In the genomic region with DNA sequence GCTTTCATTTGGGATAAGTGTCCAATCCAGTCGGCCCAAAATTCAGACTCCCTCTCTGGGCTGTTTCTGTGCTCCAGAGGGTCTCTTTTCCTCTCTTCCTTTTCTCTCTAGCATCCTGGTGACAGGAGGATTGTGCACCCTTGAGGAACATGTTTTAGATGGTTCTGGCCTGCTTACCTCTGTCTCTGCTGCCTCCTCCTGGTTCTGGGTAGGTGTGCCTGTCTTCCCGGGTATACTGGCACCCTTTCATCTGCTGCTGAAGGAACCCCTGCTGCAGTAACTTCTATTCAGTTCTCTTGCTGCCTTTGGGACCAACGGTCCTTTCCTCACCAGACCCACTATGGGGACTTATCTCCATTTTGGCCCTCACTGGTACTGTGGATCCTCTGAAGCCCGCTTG, we compare ENCODE assay signal across 17 cellular contexts. TPM values are rescaled to one million over a fixed set of nuclear protein-coding genes. Genes with fewer than 3 reads are reported as not detected.
A peak's percentile ranks its signal among the peaks of the same experiment; 100 is the strongest.
DNase-seq lines count a peak whose midpoint lies in the region; ATAC-seq, FAIRE-seq and TF ChIP-seq lines count a peak whose summit lies in the region.
"Had no signal": no experiment of that assay in that cellular context is flagged by ENCODE, and none has a peak within 500 bp of the region (broad histone marks: within the 10 kb centered on the region; RNA-seq: fewer than 3 reads in every experiment).

No MANE protein-coding gene starts in this region.

- CTCF ChIA-PET in GM12878 (lab: Yijun Ruan, JAX) = interaction anchor here (0.9 to 4.9 kb wide), 7 partner anchors 10 to 268 kb away, joined by 3 to 34 read pairs (median 13); no protein-coding TSS in a partner anchor

- peaks cover 43% of the 10 kb centered on the region for H4K20me1 ChIP-seq in Loucy (ENCODE audit: insufficient read depth, low read length, poor library complexity, severe bottlenecking)
- no peaks in the 10 kb centered on the region for H4K20me1 ChIP-seq in GM12878 (ENCODE audit: control insufficient read depth, insufficient read depth)

- ATAC-seq in GM19463 (IDR thresholded peaks at IDR 0.05; ENCODE audit: unreplicated experiment) (peak; percentile 24), GM12878 (peak; percentile 47; the same call in 2 of the 3 replicates), HG03045 (IDR thresholded peaks at IDR 0.05; ENCODE audit: unreplicated experiment) (no peak)
- ATAC-seq: activated T-cell treated with anti-CD3 and anti-CD28 coated beads, Interleukin-2, amount 50 U/mL, for 4 hours had no signal

- no peak for TF ChIP-seq POLR2A in GM12878 (IDR thresholded peaks at IDR 0.05; ENCODE audit: low read depth, low read length)

- H3K9me2 ChIP-seq in Loucy (replicated peaks; ENCODE audit: low read depth, low read length) = no peaks in the 10 kb centered on the region
- H3K9me2 ChIP-seq: SK-N-SH had no signal

- H3K79me2 ChIP-seq in Loucy (ENCODE audit: insufficient read depth, low read length) (peaks cover 98% of the 10 kb centered on the region), GM12878 (ENCODE audit: control insufficient read depth, insufficient read depth, low read length) (no peaks in the 10 kb centered on the region; the same call in none of the 2 replicates)

- H3K27me3 ChIP-seq in Loucy (ENCODE audit: insufficient read depth, low read length, poor library complexity, severe bottlenecking) (no peaks in the 10 kb centered on the region), GM12878 (replicated peaks in 1 of 2; ENCODE audit: control insufficient read depth in 2 of 2, insufficient read depth in 2 of 2, low read length in 1 of 2) (no peaks in the 10 kb centered on the region), tibial artery (no peaks in the 10 kb centered on the region)
- H3K27me3 ChIP-seq: adrenal gland had no signal

- no peaks in the 10 kb centered on the region for H3K4me1 ChIP-seq in Loucy (ENCODE audit: insufficient read depth, low read length, poor library complexity, severe bottlenecking)
- H3K4me1 ChIP-seq in GM12878 (ENCODE audit: control insufficient read depth, insufficient read depth, low read length) = no peaks in the 10 kb centered on the region
- no peaks in the 10 kb centered on the region for H3K4me1 ChIP-seq in tibial artery
- H3K4me1 ChIP-seq: adrenal gland had no signal

- TF ChIP-seq RAD21 in GM12878 (IDR thresholded peaks at IDR 0.05; ENCODE audit: insufficient read depth, low read depth, low read length) = peak; percentile 36

- intact Hi-C loops in GM12878 (cut with micrococcal nuclease; ENCODE audit: unreplicated experiment) (no loop called here), tibial artery (cut with DNase I; ENCODE audit: low total_unique reads) (no loop called here)

- H2AFZ ChIP-seq in Loucy (ENCODE audit: low read length) = no peak overlapping the region
- H2AFZ ChIP-seq in GM12878 (ENCODE audit: control insufficient read depth, low read depth, low read length) = no peak overlapping the region

- WGBS in GM12878 (ENCODE audit: insufficient coverage, insufficient replicate concordance, low lambda C conversion rate, missing lambda C conversion rate) = 97% methylated on average over 4 of the region's 4 CpGs

- POLR2A ChIA-PET in GM12878 (lab: Charles Lee) = interaction anchor here (0.9 kb wide), 1 partner anchor 13 kb away, joined by 3 read pairs; no protein-coding TSS in a partner anchor

- H3K9ac ChIP-seq in Loucy (ENCODE audit: low read depth, low read length, poor library complexity, severe bottlenecking) (no peak overlapping the region), GM12878 (ENCODE audit: control insufficient read depth, insufficient read depth, low read length) (no peak overlapping the region)
- H3K9ac ChIP-seq: SK-N-SH had no signal

- no TSS peak for BruUV-seq in GM12878 (replicated peaks; lab: Mats Ljungman, UMichigan)

- peak; percentile 29 for DNase-seq in GF-D8 (lab: John Stamatoyannopoulos, UW)
- DNase-seq in GM12878 (ENCODE audit: low read depth, low spot score) = no peak
- no peak for DNase-seq in tibial artery
- DNase-seq in activated CD4-positive, alpha-beta T cell treated with anti-CD3 and anti-CD28 coated beads for 1 hour = no peak
- DNase-seq in DMS79 (lab: John Stamatoyannopoulos, UW) = no peak
- DNase-seq: activated CD4-positive, alpha-beta T cell treated with anti-CD3 and anti-CD28 coated beads for 4 hours; activated T-cell treated with anti-CD3 and anti-CD28 coated beads, Interleukin-2, amount 50 U/mL, for 4 hours; adrenal gland; NCI-H2029 treated with DMSO at 0.1 percent for 48 hours; NCI-H82; SK-N-SH; stimulated activated naive CD4-positive, alpha-beta T cell treated with Interleukin-2 at 50 U/mL for 16 hours had no signal

- H3K36me3 ChIP-seq in Loucy (ENCODE audit: insufficient read depth, low read length) (peaks cover 28% of the 10 kb centered on the region; the same call in 1 of the 2 replicates), GM12878 (ENCODE audit: control insufficient read depth in 2 of 2, insufficient read depth in 2 of 2, low read length in 1 of 2) (no peaks in the 10 kb centered on the region; a peak in 1 of 4 replicates), tibial artery (peaks cover 0 to 1% (median 0%) of the 10 kb centered on the region in 3 donors)
- H3K36me3 ChIP-seq: adrenal gland had no signal

- TF ChIP-seq CTCF in Loucy (conservative IDR thresholded peaks at IDR 0.05; ENCODE audit: low read length) = peak; percentile 31
- peak; percentile 15 to 17 (median 16); a peak in 2 of 6 replicates for TF ChIP-seq CTCF in GM12878 (IDR thresholded peaks at IDR 0.05 in 2 of 3, conservative IDR thresholded peaks at IDR 0.05 in 1 of 3; ENCODE audit: control insufficient read depth in 2 of 3, extremely low read depth in 1 of 3, insufficient read depth in 1 of 3, low read depth in 3 of 3, low read length in 3 of 3)
- TF ChIP-seq CTCF in tibial artery (IDR thresholded peaks at IDR 0.05) = no peak

- TF ChIP-seq EP300 in GM12878 (IDR thresholded peaks at IDR 0.05; ENCODE audit: borderline replicate concordance in 1 of 2, control insufficient read depth in 1 of 2, low read depth in 2 of 2, low read length in 2 of 2) = no peak

- H3K9me3 ChIP-seq in Loucy (ENCODE audit: insufficient read depth, low read depth, low read length) (0 out of 2 replicates have a peak, but pooled peaks cover 3% of the 10 kb centered on the region), GM12878 (replicated peaks; ENCODE audit: control insufficient read depth, insufficient read depth, low read length) (no peaks in the 10 kb centered on the region), tibial artery (peaks cover 0 to 15% (median 11%) of the 10 kb centered on the region in 3 donors)

- H3K4me3 ChIP-seq in Loucy (ENCODE audit: low read length, poor library complexity, severe bottlenecking) (no peak overlapping the region), GM12878 (no peak overlapping the region), tibial artery (no peak overlapping the region)
- H3K4me3 ChIP-seq: adrenal gland, coronary artery, lung had no signal

- FAIRE-seq in GM12878 (lab: Jason Lieb, UNC) = no peak

- SMC1A ChIA-PET in GM12878 (lab: Charles Lee; ENCODE audit: uncharacterized antibody, unreplicated experiment) = interaction anchor here (1.1 to 2.2 kb wide), 9 partner anchors 10 to 268 kb away, joined by 3 to 9 read pairs (median 3); no protein-coding TSS in a partner anchor

- H3K27ac ChIP-seq in GM12878 (ENCODE audit: control insufficient read depth, insufficient read depth) (no peak overlapping the region), tibial artery (no peak overlapping the region)
- H3K27ac ChIP-seq: adrenal gland, coronary artery had no signal

- RAD21 ChIA-PET in GM12878 (lab: Charles Lee; ENCODE audit: unreplicated experiment) = interaction anchor here (0.8 to 1.2 kb wide), 2 partner anchors 21 to 267 kb away, joined by 3 read pairs; no protein-coding TSS in a partner anchor

- in situ Hi-C loops in GM12878 (cut with MboI) = no loop called here

- H3K4me2 ChIP-seq in Loucy (ENCODE audit: low read depth, low read length, poor library complexity, severe bottlenecking) (no peak overlapping the region), GM12878 (ENCODE audit: control insufficient read depth, insufficient read depth) (no peak overlapping the region)
- H3K4me2 ChIP-seq: SK-N-SH had no signal

- no peaks in the 10 kb centered on the region for H3F3A ChIP-seq in Loucy (ENCODE audit: low read depth)

TF ChIP-seq in GM12878, 131 proteins besides CTCF, POLR2A, EP300 and RAD21:
- TF ChIP-seq SIN3A (IDR thresholded peaks at IDR 0.05; ENCODE audit: low read depth, low read length) = no peak
- TF ChIP-seq ZNF24 (IDR thresholded peaks at IDR 0.05) = no peak
- no peak for TF ChIP-seq KDM1A (IDR thresholded peaks at IDR 0.05; ENCODE audit: borderline replicate concordance)
- TF ChIP-seq ZNF217 (IDR thresholded peaks at IDR 0.05) = no peak
- no peak for TF ChIP-seq RCOR1 (conservative IDR thresholded peaks at IDR 0.05; ENCODE audit: low read depth, low read length)
- TF ChIP-seq NFYA (IDR thresholded peaks at IDR 0.05; ENCODE audit: borderline replicate concordance, low read depth, low read length) = no peak
- no peak for TF ChIP-seq SRF (IDR thresholded peaks at IDR 0.05; ENCODE audit: low read depth in 2 of 2, low read length in 2 of 2)
- TF ChIP-seq NR2C1 (IDR thresholded peaks at IDR 0.05) = no peak

RNA-seq across cellular contexts. Expression of a gene that starts 53.2 kb away (rescaled TPM):
- total RNA-seq in GM12878 (2013; cell fraction: nucleolus; rRNA removed) = 48.0 and 49.1 TPM in 2 replicates
- total RNA-seq in GM12878 (2014; rRNA removed) (260 and 307 TPM in 2 replicates), GM12878 (2014; rRNA removed; fragmentation: Illumina TruSeq; extraction: Trizol) (580 and 598 TPM in 2 replicates), GM12878 (2021) (314 and 323 TPM in 2 replicates)
- 338 TPM for polyA plus RNA-seq in GM12878 (2011; ENCODE audit: low read depth)
- polyA plus RNA-seq in GM12878 (2011; rRNA removed) (420 and 773 TPM in 2 replicates), GM12878 (2014; fragmentation: Illumina TruSeq; extraction: Trizol) (756 and 851 TPM in 2 replicates), GM12878 (2014; fragmentation: Nextera tagmentation; extraction: Ambion mirVana) (100 to 1,000 TPM; 858 to 954 TPM), GM12878 (2014; rRNA removed) (358 and 471 TPM in 2 replicates), GM12878 (2016; fragmentation: Nextera tagmentation; extraction: Ambion mirVana) (100 to 1,000 TPM; 931 to 961 TPM)
- 127 and 140 TPM in 2 replicates for polyA plus RNA-seq in GM12878 (2011; cell fraction: cytosol; rRNA removed)
- 103 and 152 TPM in 2 replicates for polyA plus RNA-seq in GM12878 (2011; cell fraction: nucleus; rRNA removed)
- 382 and 414 TPM in 2 replicates for polyA plus RNA-seq in GM12878 (2012)
- polyA minus RNA-seq in GM12878 (2011; rRNA and poly(A)+ RNA removed) = 62.3 and 71.0 TPM in 2 replicates
- 49.4 and 65.2 TPM in 2 replicates for polyA minus RNA-seq in GM12878 (2011; cell fraction: cytosol; rRNA and poly(A)+ RNA removed)
- polyA minus RNA-seq in GM12878 (2011; cell fraction: nucleus; rRNA and poly(A)+ RNA removed) = 36.6 and 52.7 TPM in 2 replicates

Comparison
In these comparisons a context has a peak if more than half of its experiments do, and no peak if none do; other contexts are left out.
1. CTCF ChIP-seq: peak in Loucy (single experiment) and GM12878 (3 of 3); none in tibial artery (0 of 2).